ENCODE assay signal across 25 cellular contexts in the genomic region with DNA sequence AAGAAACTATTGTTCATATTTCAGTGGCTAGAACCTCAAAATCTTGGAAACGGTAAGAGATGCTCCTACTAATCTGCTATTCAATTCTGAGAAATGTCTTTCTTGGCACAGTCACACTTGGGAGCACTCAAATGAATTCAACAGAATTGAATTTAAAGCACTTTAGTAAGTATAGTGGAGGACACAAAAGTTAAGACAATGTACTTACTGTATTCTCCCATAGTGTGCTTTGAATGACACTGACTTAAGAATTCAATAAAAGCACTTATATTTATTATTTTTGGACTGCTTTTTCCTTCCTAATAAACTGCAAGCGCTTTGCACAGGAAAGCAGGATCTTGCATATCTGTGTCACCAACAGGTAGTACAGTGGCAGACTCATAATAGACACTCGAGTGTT.
"Had no signal": no experiment of that assay in that cellular context is flagged by ENCODE, and none has a peak within 500 bp of the region (broad histone marks: within the 10 kb centered on the region; RNA-seq: fewer than 3 reads in every experiment).

No MANE protein-coding gene starts in this region.

- ATAC-seq: activated CD8-positive, alpha-beta T cell treated with anti-CD3 and anti-CD28 coated beads for 36 hours; activated naive CD4-positive, alpha-beta T cell treated with anti-CD3 and anti-CD28 coated beads, Interleukin-2, amount 50 U/mL, for 72 hours; activated T-cell treated with anti-CD3 and anti-CD28 coated beads, Interleukin-2, amount 50 U/mL, for 4 hours; activated T-cell treated with anti-CD3 and anti-CD28 coated beads, Interleukin-2, amount 50 U/mL, for 72 hours; activated T-helper 17 cell treated with anti-CD3 and anti-CD28 coated beads, Interleukin-2, amount 50 U/mL, for 72 hours had no signal

- DNase-seq: activated B cell treated with CpG ODN at 0.5 μM for 24 hours; activated CD4-positive, alpha-beta memory T cell treated with anti-CD3 and anti-CD28 coated beads for 36 hours; activated CD4-positive, alpha-beta T cell treated with anti-CD3 and anti-CD28 coated beads for 4 hours; activated CD4-positive, alpha-beta T cell treated with anti-CD3 and anti-CD28 coated beads, Interleukin-2, amount 10 ng/mL, durations not matched to agents 24 days and 14 days; activated CD4-positive, alpha-beta T cell treated with anti-CD3 and anti-CD28 coated beads, Interleukin-2, amount 50 U/mL, for 1 hour; activated CD4-positive, alpha-beta T cell treated with anti-CD3 and anti-CD28 coated beads, Interleukin-2, amount 50 U/mL, for 4 hours; activated CD4-positive, CD25-positive, alpha-beta regulatory T cell treated with anti-CD3 and anti-CD28 coated beads, Interleukin-2, amount 50 U/mL, for 72 hours; activated CD8-positive, alpha-beta memory T cell treated with anti-CD3 and anti-CD28 coated beads, Interleukin-2, amount 50 U/mL, for 4 hours; activated CD8-positive, alpha-beta T cell treated with anti-CD3 and anti-CD28 coated beads for 36 hours; activated effector memory CD4-positive, alpha-beta T cell treated with anti-CD3 and anti-CD28 coated beads, Interleukin-2, amount 50 U/mL, for 16 hours; activated gamma-delta T cell treated with Interleukin-2 at 50 U/mL for 16 hours; activated naive CD4-positive, alpha-beta T cell; activated naive CD4-positive, alpha-beta T cell treated with anti-CD3 and anti-CD28 coated beads for 36 hours; activated naive CD4-positive, alpha-beta T cell treated with anti-CD3 and anti-CD28 coated beads, Interleukin-2, amount 50 U/mL, for 16 hours; activated naive CD8-positive, alpha-beta T cell treated with anti-CD3 and anti-CD28 coated beads for 36 hours; activated T-cell treated with anti-CD3 and anti-CD28 coated beads for 4 hours; activated T-cell treated with anti-CD3 and anti-CD28 coated beads, Interleukin-2, amount 50 U/mL, for 1 hour; activated T-cell treated with anti-CD3 and anti-CD28 coated beads, Interleukin-2, amount 50 U/mL, for 4 hours; activated T-cell treated with anti-CD3 and anti-CD28 coated beads, Interleukin-2, amount 50 U/mL, for 72 hours; amygdala; anterior cingulate cortex; T-helper 2 cell; T-helper 9 cell had no signal
